In genomic region chr12:39619316-39619659, GRCh38 we compare ENCODE assay signal across 9 cellular contexts. TPM values are rescaled to one million over a fixed set of nuclear protein-coding genes. Genes with fewer than 3 reads are reported as not detected.
A peak's percentile ranks its signal among the peaks of the same experiment; 100 is the strongest.
DNase-seq lines count a peak whose midpoint lies in the region; ATAC-seq, FAIRE-seq and TF ChIP-seq lines count a peak whose summit lies in the region.
"Had no signal": no experiment of that assay in that cellular context is flagged by ENCODE, and none has a peak within 500 bp of the region (broad histone marks: within the 10 kb centered on the region; RNA-seq: fewer than 3 reads in every experiment).

No MANE protein-coding gene starts in this region.

- POLR2A ChIA-PET in H1 (lab: Charles Lee; ENCODE audit: partially characterized antibody): no interaction called here

- no peak overlapping the region for H3K4me3 Mint-ChIP-seq in HFFc6

- H3K18ac ChIP-seq in H1 (ENCODE audit: extremely low read depth, low read length): no peak overlapping the region

- TF ChIP-seq POLR2A in H1 (IDR thresholded peaks at IDR 0.05; ENCODE audit: control extremely low read depth in 1 of 2, low read depth in 2 of 2, low read length in 2 of 2): no peak

- H3K4ac ChIP-seq in H1 (replicated peaks; ENCODE audit: insufficient read length, low read depth, low read length): no peak overlapping the region

- no peaks in the 10 kb centered on the region for H3K27me3 Mint-ChIP-seq in HFFc6 (ENCODE audit: insufficient read depth)

- in situ Hi-C loops in GM13976 (cut with MboI; ENCODE audit: low sequenced_read_pairs, unreplicated experiment): loop anchor here (25.0 kb wide), 3 partner anchors 107 to 307 kb away; partner anchors contain the start of gene KIF21A

- no peak for TF ChIP-seq EP300 in H1 (IDR thresholded peaks at IDR 0.05; ENCODE audit: borderline replicate concordance in 1 of 2, low read depth in 2 of 2, low read length in 2 of 2)

- no peak overlapping the region for H2BK120ac ChIP-seq in H1 (replicated peaks; ENCODE audit: low read depth, low read length)

- no peaks in the 10 kb centered on the region for H3K9me3 Mint-ChIP-seq in HFFc6

- no peak overlapping the region for H4K5ac ChIP-seq in H1 (ENCODE audit: insufficient read length, low read depth, low read length)

- H3K23me2 ChIP-seq in H1 (ENCODE audit: low read depth, low read length): peaks cover 6% of the 10 kb centered on the region

- H4K91ac ChIP-seq in H1 (replicated peaks; ENCODE audit: insufficient read length, low read length): no peak overlapping the region

- no peak overlapping the region for H3K23ac ChIP-seq in H1 (ENCODE audit: insufficient read length)

- no peak for FAIRE-seq in H1 (lab: Jason Lieb, UNC)
- FAIRE-seq: colon had no signal

- no peaks in the 10 kb centered on the region for H3K9me3 ChIP-seq in NT2/D1 (ENCODE audit: insufficient read depth, low read length)
- no peaks in the 10 kb centered on the region for H3K9me3 ChIP-seq in H1 (ENCODE audit: insufficient read depth in 2 of 2, low read depth in 1 of 2, low read length in 1 of 2)

- no peak overlapping the region for H2AFZ ChIP-seq in H1 (ENCODE audit: low read length)

- TF ChIP-seq CTCF in H1 (IDR thresholded peaks at IDR 0.05; ENCODE audit: control extremely low read depth in 1 of 3, insufficient read depth in 1 of 3, low read depth in 1 of 3, low read length in 3 of 3) (no peak), GM13976 (IDR thresholded peaks at IDR 0.05; ENCODE audit: borderline replicate concordance, control extremely low read depth, extremely low read depth, insufficient read depth, missing control alignments) (no peak), HFFc6 (IDR thresholded peaks at IDR 0.05) (no peak)

- H3K4me2 ChIP-seq in H1 (ENCODE audit: insufficient read depth in 1 of 2, low read depth in 2 of 2, low read length in 2 of 2): peak overlapping the region; percentile 57 to 64

- CTCF ChIA-PET in H1 (lab: Charles Lee; ENCODE audit: partially characterized antibody): interaction anchor here (0.9 to 1.1 kb wide), 3 partner anchors 10 to 204 kb away, joined by 3 read pairs; no protein-coding TSS in a partner anchor

- no peak overlapping the region for H2AK5ac ChIP-seq in H1 (ENCODE audit: low read depth, low read length)

- no peak overlapping the region for H3K27ac ChIP-seq in H1 (ENCODE audit: low read depth, low read length)

- no peaks in the 10 kb centered on the region for H3K79me1 ChIP-seq in H1 (ENCODE audit: low read depth, low read length)

- no peaks in the 10 kb centered on the region for H4K20me1 ChIP-seq in H1 (replicated peaks in 1 of 2; ENCODE audit: control insufficient read depth in 1 of 2, insufficient read depth in 2 of 2, low read length in 2 of 2)

- DNase-seq in activated gamma-delta T cell treated with Interleukin-2 at 50 U/mL for 16 hours: peak; percentile 15
- DNase-seq in activated gamma-delta T cell (lab: John Stamatoyannopoulos, UW): no peak
- DNase-seq in NT2/D1 (ENCODE audit: low read depth, low spot score): no peak
- DNase-seq in H1 (ENCODE audit: low read depth in 1 of 2, low spot score in 2 of 2): no peak
- peak; percentile 49 for DNase-seq in occipital lobe (lab: John Stamatoyannopoulos, UW)
- DNase-seq in GM13976 (ENCODE audit: low spot score): no peak
- DNase-seq in HFFc6: no peak

- H2BK15ac ChIP-seq in H1 (ENCODE audit: low read length): no peak overlapping the region

- H3K4me1 Mint-ChIP-seq in HFFc6 (ENCODE audit: low read depth): no peaks in the 10 kb centered on the region

- H3K14ac ChIP-seq in H1 (ENCODE audit: insufficient read length): no peak overlapping the region

- H3K79me2 ChIP-seq in H1 (ENCODE audit: control insufficient read depth in 1 of 2, insufficient read depth in 2 of 2, low read length in 2 of 2): no peaks in the 10 kb centered on the region

- ATAC-seq in HG02938 (IDR thresholded peaks at IDR 0.05; ENCODE audit: unreplicated experiment): peak; percentile 6

- H3K4me1 ChIP-seq in NT2/D1 (ENCODE audit: insufficient read depth, insufficient read length): no peaks in the 10 kb centered on the region
- H3K4me1 ChIP-seq in H1 (replicated peaks in 1 of 4; ENCODE audit: control insufficient read depth in 3 of 4, insufficient read depth in 4 of 4, low read length in 3 of 4): peaks cover 0 to 2% (median 0%) of the 10 kb centered on the region in 4 experiments; a peak in 1 of 7 replicates

- H3K9ac ChIP-seq in NT2/D1 (ENCODE audit: insufficient read length, low read depth) (no peak overlapping the region), H1 (replicated peaks in 1 of 4; ENCODE audit: extremely low read depth in 1 of 4, low read depth in 3 of 4, low read length in 3 of 4) (no peak overlapping the region)

- H2BK20ac ChIP-seq in H1 (ENCODE audit: low read length): no peak overlapping the region

- 60% methylated on average over 10 of the region's 10 CpGs; no CpG with 5 or more reads in 1 of the 2 experiments for WGBS in H1 (ENCODE audit: extremely low coverage in 1 of 2, insufficient coverage in 1 of 2, insufficient read length in 1 of 2, insufficient replicate concordance in 2 of 2, low coverage in 1 of 2, low lambda C conversion rate in 2 of 2, missing lambda C conversion rate in 1 of 2), 2 experiments

- H3K27me3 ChIP-seq in NT2/D1 (ENCODE audit: insufficient read depth, insufficient read length) (peaks cover 12% of the 10 kb centered on the region), H1 (replicated peaks in 1 of 4; ENCODE audit: control insufficient read depth in 3 of 4, extremely low read depth in 1 of 4, insufficient read depth in 3 of 4, low read length in 3 of 4) (peaks cover 0 to 4% (median 0%) of the 10 kb centered on the region in 4 experiments; a peak in 2 of 7 replicates)

- no peak overlapping the region for H2BK12ac ChIP-seq in H1 (ENCODE audit: low read depth, low read length)

- TF ChIP-seq RAD21 in H1 (IDR thresholded peaks at IDR 0.05 in 1 of 2, conservative IDR thresholded peaks at IDR 0.05 in 1 of 2; ENCODE audit: low read depth in 2 of 2, low read length in 2 of 2): no peak

- H3K36me3 Mint-ChIP-seq in HFFc6 (ENCODE audit: low read depth): no peaks in the 10 kb centered on the region

- H2BK5ac ChIP-seq in H1 (ENCODE audit: low read depth, low read length): no peak overlapping the region

- no peak overlapping the region for H4K8ac ChIP-seq in H1 (ENCODE audit: extremely low read depth, insufficient read depth, low read length)

- H3K4me3 ChIP-seq in NT2/D1 (ENCODE audit: insufficient read length, low read depth): peak overlapping the region; percentile 25
- peak overlapping the region; percentile 30 to 59 (median 45); a peak in 5 of 8 replicates for H3K4me3 ChIP-seq in H1 (ENCODE audit: extremely low read depth in 1 of 4, insufficient read depth in 2 of 4, low read depth in 3 of 4, low read length in 4 of 4)

- no peak overlapping the region for H3K56ac ChIP-seq in H1 (replicated peaks; ENCODE audit: insufficient read length, low read depth, low read length)

- H3K27ac Mint-ChIP-seq in HFFc6: no peak overlapping the region

- no peaks in the 10 kb centered on the region for H3K36me3 ChIP-seq in NT2/D1 (ENCODE audit: insufficient read depth, insufficient read length, low read length)
- no peaks in the 10 kb centered on the region for H3K36me3 ChIP-seq in H1 (ENCODE audit: control insufficient read depth in 2 of 4, insufficient read depth in 4 of 4, low read length in 3 of 4)

TF ChIP-seq in H1, 55 proteins besides CTCF, POLR2A, EP300 and RAD21:
- no peak for TF ChIP-seq KDM5A (IDR thresholded peaks at IDR 0.05; ENCODE audit: low read length)
- TF ChIP-seq CEBPB (IDR thresholded peaks at IDR 0.05; ENCODE audit: low read depth, low read length): no peak
- TF ChIP-seq E2F6 (IDR thresholded peaks at IDR 0.05): no peak
- TF ChIP-seq MAFK (IDR thresholded peaks at IDR 0.05; ENCODE audit: low read depth, low read length): no peak
- TF ChIP-seq GABPA (IDR thresholded peaks at IDR 0.05; ENCODE audit: borderline replicate concordance, insufficient read depth, low read length): no peak
- TF ChIP-seq BRCA1 (IDR thresholded peaks at IDR 0.05; ENCODE audit: low read depth, low read length): no peak
- no peak for TF ChIP-seq TEAD4 (IDR thresholded peaks at IDR 0.05; ENCODE audit: low read depth, low read length)
- no peak for TF ChIP-seq TBP (IDR thresholded peaks at IDR 0.05; ENCODE audit: low read depth, low read length)

RNA-seq across cellular contexts. Expression of gene ABCD2, which starts 0.3 kb away (rescaled TPM):
- 0.06 TPM in 1 of 2 replicates, not detected in the other for total RNA-seq in H1 (2021; fragmentation: NEBNext Ultra II Directional; extraction: Animal tissue kit (Norgen Biotek cat#: 25700))
- polyA plus RNA-seq in H1 (2011; rRNA removed): not detected in 2 replicates
- polyA plus RNA-seq in H1 (2011; cell fraction: cytosol; rRNA removed): not detected
- polyA plus RNA-seq in H1 (2011; cell fraction: nucleus; rRNA removed): not detected
- polyA plus RNA-seq in H1 (2012, experiment 1 of 2): not detected in 4 replicates
- not detected for polyA plus RNA-seq in H1 (2012, experiment 2 of 2)
- polyA plus RNA-seq in H1 (2013, experiment 1 of 2): 0.02 TPM
- polyA plus RNA-seq in H1 (2013, experiment 2 of 2): 0.02 TPM
- polyA minus RNA-seq in H1 (2011; rRNA and poly(A)+ RNA removed): not detected in 2 replicates
- polyA minus RNA-seq in H1 (2011; cell fraction: cytosol; rRNA and poly(A)+ RNA removed): not detected
- polyA minus RNA-seq in H1 (2011; cell fraction: nucleus; rRNA and poly(A)+ RNA removed): not detected
- 20.4 TPM for total RNA-seq in occipital lobe
- total RNA-seq in HFFc6 (2021; fragmentation: NEBNext Ultra II Directional; extraction: Animal tissue kit (Norgen Biotek cat#: 25700)): not detected

Comparison
In these comparisons a context has a peak if more than half of its experiments do, and no peak if none do; other contexts are left out.
1. DNase-seq: peak in activated gamma-delta T cell treated with Interleukin-2 at 50 U/mL for 16 hours (single experiment) and occipital lobe (single experiment); none in activated gamma-delta T cell (single experiment), NT2/D1 (single experiment), H1 (0 of 2), GM13976 (single experiment) and HFFc6 (single experiment).
2. RNA of gene ABCD2, which starts 0.3 kb away (total RNA-seq): 20.4 TPM in occipital lobe (single experiment); 0.06 TPM in H1 and not detected in HFFc6; every median in the first group is over 10 times any median in the second.